In genomic region chr5:73296772-73297171, GRCh38 we compare ENCODE assay signal across 20 cellular contexts.
DNase-seq lines count a peak whose midpoint lies in the region; ATAC-seq and TF ChIP-seq lines count a peak whose summit lies in the region.
"Had no signal": no experiment of that assay in that cellular context is flagged by ENCODE, and none has a peak within 500 bp of the region (broad histone marks: within the 10 kb centered on the region; RNA-seq: fewer than 3 reads in every experiment).

No MANE protein-coding gene starts in this region.

- in situ Hi-C loops in GM13977 (cut with MboI; ENCODE audit: low pct_unique_long_range_greater_than_20kb, low sequenced_read_pairs, unreplicated experiment) = no loop called here

- H3K4me3 Mint-ChIP-seq in HFFc6 = no peak overlapping the region
- H3K4me3 Mint-ChIP-seq: activated CD4-positive, alpha-beta memory T cell treated with anti-CD3 and anti-CD28 coated beads, Interleukin-2, amount 10 ng/mL, durations not matched to agents 7 days and 5 days; endodermal cell; T-helper 17 cell had no signal

- TF ChIP-seq CTCF in HFFc6 (IDR thresholded peaks at IDR 0.05) = no peak
- TF ChIP-seq CTCF in coronary artery (IDR thresholded peaks at IDR 0.05) = no peak
- no peak for TF ChIP-seq CTCF in GM13977 (IDR thresholded peaks at IDR 0.05; ENCODE audit: extremely low read depth, insufficient read depth, missing control alignments)

- H3K27me3 Mint-ChIP-seq in HFFc6 (ENCODE audit: insufficient read depth) = peaks cover 25% of the 10 kb centered on the region

- no peaks in the 10 kb centered on the region for H3K9me3 Mint-ChIP-seq in HFFc6
- H3K9me3 Mint-ChIP-seq: activated CD4-positive, alpha-beta memory T cell treated with anti-CD3 and anti-CD28 coated beads, Interleukin-2, amount 10 ng/mL, durations not matched to agents 7 days and 5 days; endodermal cell had no signal

- H3K4me1 Mint-ChIP-seq in HFFc6 (ENCODE audit: low read depth) = peaks cover 41% of the 10 kb centered on the region

- DNase-seq in HFFc6 = peak; percentile 64
- DNase-seq in erythroblast (lab: John Stamatoyannopoulos, UW) = peak; percentile 31 to 62
- DNase-seq in renal cortical epithelial cell (ENCODE audit: low read depth) = peak; percentile 57
- no peak for DNase-seq in coronary artery (ENCODE audit: low spot score)
- no peak for DNase-seq in GM13977 (ENCODE audit: low spot score)
- no peak for DNase-seq in HT-29 (ENCODE audit: low spot score)
- DNase-seq: activated CD4-positive, alpha-beta memory T cell treated with anti-CD3 and anti-CD28 coated beads, Interleukin-2, amount 10 ng/mL, durations not matched to agents 7 days and 5 days; activated effector memory CD4-positive, alpha-beta T cell treated with Interleukin-2 at 50 U/mL for 16 hours; endodermal cell; GDM1; heart left ventricle; left ventricle myocardium inferior; small intestine; T-helper 17 cell had no signal

- H3K27ac Mint-ChIP-seq in HFFc6 = no peak overlapping the region
- H3K27ac Mint-ChIP-seq: activated CD4-positive, alpha-beta memory T cell treated with anti-CD3 and anti-CD28 coated beads, Interleukin-2, amount 10 ng/mL, durations not matched to agents 7 days and 5 days; endodermal cell; neural progenitor cell; T-helper 17 cell had no signal

- no peak overlapping the region for H3K4me3 ChIP-seq in coronary artery
- H3K4me3 ChIP-seq: HAP-1, heart left ventricle, left ventricle myocardium inferior, neural progenitor cell, PC-9 had no signal

- ATAC-seq in SK-N-SH treated with all-trans-retinoic acid at 6 μM for 48 hours = peak; percentile 36
- no peak for ATAC-seq in HG03097 (IDR thresholded peaks at IDR 0.05; ENCODE audit: low FRiP score, unreplicated experiment)
- ATAC-seq: heart left ventricle, T-helper 17 cell had no signal

- 0 out of 2 replicates have a peak, but pooled peaks cover 5% of the 10 kb centered on the region for H3K36me3 Mint-ChIP-seq in HFFc6 (ENCODE audit: low read depth)
- H3K36me3 Mint-ChIP-seq: brain, neural progenitor cell had no signal

- no peak for TF ChIP-seq POLR2A in erythroblast (IDR thresholded peaks at IDR 0.05; ENCODE audit: low read length)

- no peak overlapping the region for H3K27ac ChIP-seq in coronary artery
- H3K27ac ChIP-seq: heart left ventricle, left ventricle myocardium inferior, neural progenitor cell, PC-9 had no signal

TF ChIP-seq in SK-N-SH treated with all-trans-retinoic acid at 6 μM for 48 hours, 23 proteins besides CTCF, POLR2A, EP300 and RAD21:
- no peak for TF ChIP-seq BACH2 (CRISPR knock-in tag; IDR thresholded peaks at IDR 0.05; ENCODE audit: borderline replicate concordance)
- no peak for TF ChIP-seq ZC3H10 (CRISPR knock-in tag; IDR thresholded peaks at IDR 0.05)
- TF ChIP-seq TOX (CRISPR knock-in tag; IDR thresholded peaks at IDR 0.05; ENCODE audit: borderline replicate concordance) = no peak
- no peak for TF ChIP-seq ISL1 (CRISPR knock-in tag; IDR thresholded peaks at IDR 0.05)
- TF ChIP-seq TCF4 (CRISPR knock-in tag; IDR thresholded peaks at IDR 0.05; ENCODE audit: borderline replicate concordance) = no peak
- TF ChIP-seq ZFP30 (CRISPR knock-in tag; IDR thresholded peaks at IDR 0.05) = no peak
- TF ChIP-seq TSHZ2 (CRISPR knock-in tag; IDR thresholded peaks at IDR 0.05) = no peak
TF ChIP-seq in SK-N-SH treated with all-trans-retinoic acid at 6 μM for 48 hours: peak in this region for 0.

Comparison
In these comparisons a context has a peak if more than half of its experiments do, and no peak if none do; other contexts are left out.
1. DNase-seq: peak in HFFc6 (single experiment), erythroblast (2 of 2) and renal cortical epithelial cell (single experiment); none in coronary artery (single experiment), GM13977 (single experiment) and HT-29 (single experiment).